In genomic region chr6:103893082-103893481, GRCh38 we compare ENCODE assay signal across 23 cellular contexts.
DNase-seq lines count a peak whose midpoint lies in the region; ATAC-seq, FAIRE-seq and TF ChIP-seq lines count a peak whose summit lies in the region.
"Had no signal": no experiment of that assay in that cellular context is flagged by ENCODE, and none has a peak within 500 bp of the region (broad histone marks: within the 10 kb centered on the region; RNA-seq: fewer than 3 reads in every experiment).

No MANE protein-coding gene starts in this region.

- H3K27ac Mint-ChIP-seq in activated naive CD8-positive, alpha-beta T cell treated with anti-CD3 and anti-CD28 coated beads, Interleukin-2, amount 50 U/mL, for 24 hours = no peak overlapping the region
- H3K27ac Mint-ChIP-seq: activated naive CD8-positive, alpha-beta T cell treated with anti-CD3 and anti-CD28 coated beads, Interleukin-2, amount 10 ng/mL, durations not matched to agents 7 days and 5 days; natural killer cell; progenitor cell of endocrine pancreas had no signal

- POLR2A ChIA-PET in SK-N-SH (lab: Yijun Ruan, JAX) = no interaction called here
- POLR2A ChIA-PET in endothelial cell of umbilical vein (lab: Charles Lee) = no interaction called here

- no peak overlapping the region for H2BK15ac ChIP-seq in mesenchymal stem cell (ENCODE audit: low read depth, poor library complexity, severe bottlenecking)

- no peak overlapping the region for H2AK5ac ChIP-seq in mesenchymal stem cell (ENCODE audit: low read length, severe bottlenecking)

- no peak for TF ChIP-seq POLR2A in endothelial cell of umbilical vein (IDR thresholded peaks at IDR 0.05; ENCODE audit: low read depth, low read length)

- no peaks in the 10 kb centered on the region; a peak in 1 of 4 replicates for H3K4me1 ChIP-seq in SK-N-SH (ENCODE audit: control insufficient read depth in 1 of 2, insufficient read depth in 2 of 2, low read depth in 1 of 2, low read length in 1 of 2)
- no peaks in the 10 kb centered on the region for H3K4me1 ChIP-seq in endothelial cell of umbilical vein (ENCODE audit: control insufficient read depth, extremely low read depth, insufficient read depth, low read length)
- H3K4me1 ChIP-seq in mesenchymal stem cell (ENCODE audit: control insufficient read depth, insufficient read depth, low read depth, low read length) = no peaks in the 10 kb centered on the region
- H3K4me1 ChIP-seq: SJSA1, upper lobe of right lung had no signal

- DNase-seq in HS-5 (ENCODE audit: low read depth) = peak; percentile 33
- peak; percentile 22 for DNase-seq in SK-N-SH
- peak; percentile 50 for DNase-seq in endothelial cell of umbilical vein (ENCODE audit: low read depth, low spot score)
- DNase-seq in mesenchymal stem cell = peak; percentile 25
- DNase-seq in activated naive CD8-positive, alpha-beta T cell treated with anti-CD3 and anti-CD28 coated beads, Interleukin-2, amount 50 U/mL, for 24 hours = no peak
- DNase-seq in HK-2 (ENCODE audit: unreplicated experiment) = no peak
- DNase-seq in MV-4-11 (lab: John Stamatoyannopoulos, UW) = no peak
- no peak for DNase-seq in NOMO-1 treated with DMSO at 0.1 percent for 48 hours (lab: John Stamatoyannopoulos, UW; ENCODE audit: unreplicated experiment)
- DNase-seq: activated CD4-positive, CD25-positive, alpha-beta regulatory T cell; activated naive CD8-positive, alpha-beta T cell treated with anti-CD3 and anti-CD28 coated beads, Interleukin-2, amount 10 ng/mL, durations not matched to agents 7 days and 5 days; central memory CD4-positive, alpha-beta T cell; effector CD8-positive, alpha-beta T cell; mesendoderm; natural killer cell; NCI-H1092; NCI-H526 treated with DMSO at 0.1 percent for 48 hours; PC-9; stimulated activated CD4-positive, alpha-beta T cell treated with anti-CD3 and anti-CD28 coated beads, Interleukin-2, amount 100 ng/mL, for 48 hours; upper lobe of right lung had no signal

- H2BK12ac ChIP-seq in mesenchymal stem cell (ENCODE audit: low read length in 2 of 2) = no peak overlapping the region

- H3K27me3 Mint-ChIP-seq in activated naive CD8-positive, alpha-beta T cell treated with anti-CD3 and anti-CD28 coated beads, Interleukin-2, amount 50 U/mL, for 24 hours = no peaks in the 10 kb centered on the region
- H3K27me3 Mint-ChIP-seq: activated naive CD8-positive, alpha-beta T cell treated with anti-CD3 and anti-CD28 coated beads, Interleukin-2, amount 10 ng/mL, durations not matched to agents 7 days and 5 days; progenitor cell of endocrine pancreas had no signal

- H3K4ac ChIP-seq in mesenchymal stem cell (ENCODE audit: low read depth in 1 of 2, low read length in 2 of 2) = no peak overlapping the region

- no peak overlapping the region for H4K8ac ChIP-seq in mesenchymal stem cell (ENCODE audit: low read length)

- no peaks in the 10 kb centered on the region for H3K79me2 ChIP-seq in SK-N-SH (ENCODE audit: insufficient read depth)
- no peaks in the 10 kb centered on the region for H3K79me2 ChIP-seq in endothelial cell of umbilical vein (ENCODE audit: control insufficient read depth, insufficient read depth, low read length)

- H3K27ac ChIP-seq in SK-N-SH (ENCODE audit: low read depth in 2 of 2, low read length in 1 of 2) = peak overlapping the region in 1 of 2 experiments; percentile 75; a peak in 2 of 4 replicates
- H3K27ac ChIP-seq in endothelial cell of umbilical vein (ENCODE audit: insufficient read depth, low read depth, low read length) = no peak overlapping the region
- no peak overlapping the region for H3K27ac ChIP-seq in mesenchymal stem cell (ENCODE audit: low read length, poor library complexity, severe bottlenecking)
- H3K27ac ChIP-seq: PC-9, SJSA1, skin epidermis, upper lobe of right lung had no signal

- no peak; a peak in 1 of 4 replicates for TF ChIP-seq EP300 in SK-N-SH (IDR thresholded peaks at IDR 0.05; ENCODE audit: borderline replicate concordance in 1 of 2, low read depth in 1 of 2, low read length in 1 of 2)

- no peaks in the 10 kb centered on the region for H3F3A ChIP-seq in SK-N-SH (replicated peaks; ENCODE audit: insufficient read depth)

- no peak for FAIRE-seq in endothelial cell of umbilical vein (lab: Jason Lieb, UNC)
- FAIRE-seq: keratinocyte had no signal

- no peak overlapping the region for H2BK120ac ChIP-seq in mesenchymal stem cell (ENCODE audit: low read depth, low read length)

- H3K27me3 ChIP-seq in SK-N-SH (ENCODE audit: insufficient read depth) (no peaks in the 10 kb centered on the region), endothelial cell of umbilical vein (ENCODE audit: control insufficient read depth in 2 of 2, insufficient read depth in 2 of 2, low read length in 2 of 2) (no peaks in the 10 kb centered on the region), mesenchymal stem cell (ENCODE audit: control insufficient read depth in 1 of 2, insufficient read depth in 1 of 2, low read length in 2 of 2) (no peaks in the 10 kb centered on the region)
- H3K27me3 ChIP-seq: SJSA1, upper lobe of right lung had no signal

- H3K36me3 Mint-ChIP-seq in activated naive CD8-positive, alpha-beta T cell treated with anti-CD3 and anti-CD28 coated beads, Interleukin-2, amount 50 U/mL, for 24 hours (ENCODE audit: low read depth) = no peaks in the 10 kb centered on the region
- H3K36me3 Mint-ChIP-seq: activated naive CD8-positive, alpha-beta T cell treated with anti-CD3 and anti-CD28 coated beads, Interleukin-2, amount 10 ng/mL, durations not matched to agents 7 days and 5 days had no signal

- H3K9me1 ChIP-seq in endothelial cell of umbilical vein (replicated peaks; ENCODE audit: control insufficient read depth, extremely low read depth, insufficient read depth, low read length) = no peaks in the 10 kb centered on the region

- no peaks in the 10 kb centered on the region for H3K9me3 ChIP-seq in SK-N-SH
- H3K9me3 ChIP-seq in endothelial cell of umbilical vein (replicated peaks; ENCODE audit: control insufficient read depth, insufficient read depth, low read length) = no peaks in the 10 kb centered on the region
- H3K9me3 ChIP-seq in mesenchymal stem cell (ENCODE audit: control insufficient read depth, low read length) = peaks cover 18% of the 10 kb centered on the region
- H3K9me3 ChIP-seq: SJSA1, upper lobe of right lung had no signal

- intact Hi-C loops in endothelial cell of umbilical vein (cut with micrococcal nuclease) = no loop called here

- dilution Hi-C loops in endothelial cell of umbilical vein (cut with MboI; ENCODE audit: extremely low pct_ligation_motif_present, low sequenced_read_pairs) = no loop called here

- H3K18ac ChIP-seq in mesenchymal stem cell (ENCODE audit: low read depth in 1 of 2, low read length in 2 of 2) = no peak overlapping the region

- no peak overlapping the region for H3K4me3 Mint-ChIP-seq in activated naive CD8-positive, alpha-beta T cell treated with anti-CD3 and anti-CD28 coated beads, Interleukin-2, amount 50 U/mL, for 24 hours
- H3K4me3 Mint-ChIP-seq: activated naive CD8-positive, alpha-beta T cell treated with anti-CD3 and anti-CD28 coated beads, Interleukin-2, amount 10 ng/mL, durations not matched to agents 7 days and 5 days; natural killer cell had no signal

- BruUV-seq in endothelial cell of umbilical vein (replicated peaks; lab: Mats Ljungman, UMichigan) = no TSS peak

- no peak overlapping the region for H2AFZ ChIP-seq in SK-N-SH (ENCODE audit: low read depth)
- no peak overlapping the region for H2AFZ ChIP-seq in endothelial cell of umbilical vein (ENCODE audit: low read depth, low read length)
- H2AFZ ChIP-seq in mesenchymal stem cell (ENCODE audit: low read depth, low read length) = no peak overlapping the region
- H2AFZ ChIP-seq: PC-9 had no signal

- no peak overlapping the region for H2BK5ac ChIP-seq in mesenchymal stem cell (ENCODE audit: low read depth, low read length, poor library complexity, severe bottlenecking)

- H3K9me2 ChIP-seq in SK-N-SH = no peaks in the 10 kb centered on the region

- H4K20me1 ChIP-seq in SK-N-SH (ENCODE audit: insufficient read depth) (no peaks in the 10 kb centered on the region), endothelial cell of umbilical vein (replicated peaks; ENCODE audit: control insufficient read depth, extremely low read depth, insufficient read depth, low read length) (no peaks in the 10 kb centered on the region)

- TF ChIP-seq RAD21 in SK-N-SH (IDR thresholded peaks at IDR 0.05; ENCODE audit: low read length) = 0 out of 2 replicates have a peak, but pooled peaks have one; percentile 1

- ATAC-seq in activated naive CD8-positive, alpha-beta T cell treated with anti-CD3 and anti-CD28 coated beads, Interleukin-2, amount 50 U/mL, for 24 hours = no peak
- ATAC-seq: natural killer cell, upper lobe of right lung had no signal

- no peak overlapping the region for H4K91ac ChIP-seq in mesenchymal stem cell (ENCODE audit: low read length)

- no peaks in the 10 kb centered on the region for H3K79me1 ChIP-seq in mesenchymal stem cell (replicated peaks; ENCODE audit: low read length, poor library complexity, severe bottlenecking)

- peaks cover 12% of the 10 kb centered on the region for H3K9me3 Mint-ChIP-seq in activated naive CD8-positive, alpha-beta T cell treated with anti-CD3 and anti-CD28 coated beads, Interleukin-2, amount 50 U/mL, for 24 hours

- no peaks in the 10 kb centered on the region for H3K36me3 ChIP-seq in SK-N-SH (replicated peaks in 1 of 2; ENCODE audit: control insufficient read depth in 1 of 2, insufficient read depth in 2 of 2, low read length in 1 of 2)
- no peaks in the 10 kb centered on the region for H3K36me3 ChIP-seq in endothelial cell of umbilical vein (ENCODE audit: control insufficient read depth in 2 of 2, extremely low read depth in 1 of 2, insufficient read depth in 2 of 2, low read length in 2 of 2)
- H3K36me3 ChIP-seq in mesenchymal stem cell (ENCODE audit: control insufficient read depth in 1 of 2, insufficient read depth in 2 of 2, low read depth in 1 of 2, low read length in 2 of 2) = no peaks in the 10 kb centered on the region
- H3K36me3 ChIP-seq: SJSA1, upper lobe of right lung had no signal

- WGBS in SK-N-SH (ENCODE audit: low lambda C conversion rate) = 19% methylated on average over 2 of the region's 2 CpGs
- WGBS in mesenchymal stem cell = 74% methylated on average over 2 of the region's 2 CpGs

- H3K9ac ChIP-seq in SK-N-SH = no peak overlapping the region
- no peak overlapping the region for H3K9ac ChIP-seq in endothelial cell of umbilical vein (replicated peaks; ENCODE audit: extremely low read depth, insufficient read depth, low read length)
- H3K9ac ChIP-seq in mesenchymal stem cell (ENCODE audit: low read length) = no peak overlapping the region

- H3K14ac ChIP-seq in mesenchymal stem cell (ENCODE audit: low read length in 2 of 2) = no peak overlapping the region

- H3K4me1 Mint-ChIP-seq in activated naive CD8-positive, alpha-beta T cell treated with anti-CD3 and anti-CD28 coated beads, Interleukin-2, amount 50 U/mL, for 24 hours = no peaks in the 10 kb centered on the region
- H3K4me1 Mint-ChIP-seq: activated naive CD8-positive, alpha-beta T cell treated with anti-CD3 and anti-CD28 coated beads, Interleukin-2, amount 10 ng/mL, durations not matched to agents 7 days and 5 days; natural killer cell had no signal

- no peak overlapping the region for H3K4me2 ChIP-seq in SK-N-SH
- no peak overlapping the region for H3K4me2 ChIP-seq in endothelial cell of umbilical vein (ENCODE audit: insufficient read depth, low read length)
- H3K4me2 ChIP-seq in mesenchymal stem cell (ENCODE audit: low read length, poor library complexity, severe bottlenecking) = no peak overlapping the region
- H3K4me2 ChIP-seq: PC-9 had no signal

- no peak overlapping the region for H3K4me3 ChIP-seq in SK-N-SH (ENCODE audit: low read depth in 2 of 2, low read length in 1 of 2)
- no peak overlapping the region for H3K4me3 ChIP-seq in endothelial cell of umbilical vein (replicated peaks in 1 of 3; ENCODE audit: insufficient read depth in 1 of 3, low read depth in 1 of 3, low read length in 3 of 3)
- H3K4me3 ChIP-seq in mesenchymal stem cell (ENCODE audit: insufficient read depth in 1 of 2, low read depth in 1 of 2, low read length in 2 of 2) = no peak overlapping the region
- H3K4me3 ChIP-seq: PC-9, SJSA1, skin epidermis, upper lobe of right lung had no signal

- no peak overlapping the region for H3K23ac ChIP-seq in mesenchymal stem cell (ENCODE audit: low read length in 2 of 2)

- no peak for TF ChIP-seq CTCF in SK-N-SH (IDR thresholded peaks at IDR 0.05)
- TF ChIP-seq CTCF in endothelial cell of umbilical vein (IDR thresholded peaks at IDR 0.05; ENCODE audit: extremely low read depth in 1 of 2, insufficient read depth in 1 of 2, low read depth in 1 of 2, low read length in 2 of 2) = no peak

- CTCF ChIA-PET in SK-N-SH (lab: Yijun Ruan, JAX) (interaction anchor here (0.6 to 1.2 kb wide), 2 partner anchors 24 to 1056 kb away, joined by 3 read pairs; no protein-coding TSS in a partner anchor), endothelial cell of umbilical vein (lab: Charles Lee) (no interaction called here)

Comparison
In these comparisons a context has a peak if more than half of its experiments do, and no peak if none do; other contexts are left out.
1. DNase-seq: peak in HS-5 (single experiment), SK-N-SH (single experiment), endothelial cell of umbilical vein (single experiment) and mesenchymal stem cell (single experiment); none in activated naive CD8-positive, alpha-beta T cell treated with anti-CD3 and anti-CD28 coated beads, Interleukin-2, amount 50 U/mL, for 24 hours (single experiment), HK-2 (single experiment), MV-4-11 (single experiment) and NOMO-1 treated with DMSO at 0.1 percent for 48 hours (single experiment).